9 cellular contexts compared by ENCODE assay signal in the genomic region with DNA sequence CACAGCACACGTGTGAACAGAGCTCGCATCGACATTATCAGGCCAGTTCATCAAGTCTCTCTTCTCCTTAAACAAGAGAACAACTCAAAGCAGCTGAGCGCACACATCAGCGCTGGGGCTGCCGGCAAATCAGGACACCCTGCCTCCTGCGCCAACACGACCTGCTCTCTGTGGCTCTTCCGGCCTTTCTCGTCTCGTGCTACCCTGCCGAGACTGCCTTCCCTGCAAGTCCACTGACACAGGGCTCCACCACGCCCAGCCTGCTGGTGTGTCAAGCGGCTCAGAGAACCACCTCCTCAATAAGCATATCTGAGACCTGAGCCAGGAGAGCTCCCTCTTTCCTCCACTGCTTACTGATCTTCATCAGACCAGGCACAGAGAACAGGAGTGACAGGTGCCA.
A peak's percentile ranks its signal among the peaks of the same experiment; 100 is the strongest.
DNase-seq lines count a peak whose midpoint lies in the region; ATAC-seq, FAIRE-seq and TF ChIP-seq lines count a peak whose summit lies in the region.
"Had no signal": no experiment of that assay in that cellular context is flagged by ENCODE, and none has a peak within 500 bp of the region (broad histone marks: within the 10 kb centered on the region; RNA-seq: fewer than 3 reads in every experiment).

No MANE protein-coding gene starts in this region.

- peaks cover 80% of the 10 kb centered on the region for H3K4me1 Mint-ChIP-seq in activated CD8-positive, alpha-beta T cell treated with anti-CD3 and anti-CD28 coated beads for 36 hours (ENCODE audit: low read depth)

- H3K4me3 Mint-ChIP-seq in activated CD8-positive, alpha-beta T cell treated with anti-CD3 and anti-CD28 coated beads for 36 hours, result peak overlapping the region; percentile 41

- H3K79me2 ChIP-seq in HCT116 (ENCODE audit: insufficient read depth, low read length), result peaks cover 100% of the 10 kb centered on the region

- WGBS in small intestine, 3 donors, result 71 to 79% (median 74%) methylated on average over 14 of the region's 14 CpGs

- intact Hi-C loops in HCT116 (cut with micrococcal nuclease), result no loop called here
- intact Hi-C loops in activated CD8-positive, alpha-beta T cell treated with anti-CD3 and anti-CD28 coated beads for 36 hours (cut with micrococcal nuclease), result no loop called here

- H3K27ac Mint-ChIP-seq in activated CD8-positive, alpha-beta T cell treated with anti-CD3 and anti-CD28 coated beads for 36 hours, result peak overlapping the region; percentile 96

- RAD21 ChIA-PET in HCT116 (lab: Charles Lee; ENCODE audit: low non-redundant PET in 1 of 2, low total read pairs in 2 of 2, uncharacterized antibody in 2 of 2, unreplicated experiment in 2 of 2), result interaction anchor here in 1 of 2 experiments (0.6 kb wide), 1 partner anchor 189 kb away, joined by 4 read pairs; no protein-coding TSS in a partner anchor

- peaks cover 20% of the 10 kb centered on the region for H4K20me1 ChIP-seq in HCT116 (ENCODE audit: insufficient read depth)

- DNase-seq in HCT116 (ENCODE audit: low read depth, low spot score), result no peak
- DNase-seq in activated CD8-positive, alpha-beta T cell treated with anti-CD3 and anti-CD28 coated beads for 36 hours, result peak; percentile 56
- peak; percentile 10 for DNase-seq in effector CD8-positive, alpha-beta T cell (lab: John Stamatoyannopoulos, UW)
- peak; percentile 30 for DNase-seq in small intestine
- no peak for DNase-seq in COLO668 (lab: John Stamatoyannopoulos, UW; ENCODE audit: unreplicated experiment)
- DNase-seq in HTR-8/SVneo (ENCODE audit: insufficient read length, low spot score), result no peak
- DNase-seq in glomerular visceral epithelial cell (ENCODE audit: extremely low spot score), result no peak
- no peak for DNase-seq in AG08395 (ENCODE audit: low spot score)

- POLR2A ChIA-PET in HCT116 (lab: Charles Lee), result no interaction called here
- POLR2A ChIA-PET in activated CD8-positive, alpha-beta T cell treated with anti-CD3 and anti-CD28 coated beads for 36 hours (lab: Charles Lee), result interaction anchor here (0.6 to 2.8 kb wide), 7 partner anchors 10 to 168 kb away, joined by 3 to 13 read pairs (median 3); no protein-coding TSS in a partner anchor

- FAIRE-seq in small intestine (lab: Jason Lieb, UNC) (no peak), HTR-8/SVneo (lab: Jason Lieb, UNC) (no peak)

- H3K36me3 ChIP-seq in HCT116 (ENCODE audit: control insufficient read depth in 1 of 2, insufficient read depth in 2 of 2, low read length in 2 of 2) (peaks cover 19 to 47% of the 10 kb centered on the region in 2 experiments; a peak in 3 of 4 replicates), small intestine (ENCODE audit: control insufficient read depth in 2 of 2, insufficient read depth in 2 of 2, low read length in 2 of 2) (peaks cover 0 to 7% of the 10 kb centered on the region in 2 donors)
- H3K36me3 ChIP-seq: prostate gland had no signal

- H3K4me3 ChIP-seq in HCT116 (replicated peaks in 1 of 2; ENCODE audit: low read depth in 1 of 2, low read length in 2 of 2), result no peak overlapping the region
- no peak overlapping the region for H3K4me3 ChIP-seq in small intestine (ENCODE audit: low read depth in 1 of 2, low read length in 2 of 2)
- H3K4me3 ChIP-seq: prostate gland had no signal

- BruUV-seq in HCT116 (replicated peaks; lab: Mats Ljungman, UMichigan), result no TSS peak

- H3K27me3 Mint-ChIP-seq in activated CD8-positive, alpha-beta T cell treated with anti-CD3 and anti-CD28 coated beads for 36 hours, result no peaks in the 10 kb centered on the region

- peaks cover 39 to 54% of the 10 kb centered on the region in 2 experiments for H3K4me1 ChIP-seq in HCT116 (ENCODE audit: control insufficient read depth in 1 of 2, insufficient read depth in 2 of 2, low read length in 2 of 2)
- H3K4me1 ChIP-seq in small intestine (ENCODE audit: control insufficient read depth in 2 of 2, insufficient read depth in 1 of 2, low read depth in 1 of 2, low read length in 1 of 2), result peaks cover 14 to 19% of the 10 kb centered on the region in 2 donors

- H2AFZ ChIP-seq in HCT116 (ENCODE audit: low read depth, low read length, poor library complexity, severe bottlenecking), result no peak overlapping the region

- H3K9me3 Mint-ChIP-seq in activated CD8-positive, alpha-beta T cell treated with anti-CD3 and anti-CD28 coated beads for 36 hours, result no peaks in the 10 kb centered on the region

- no peak overlapping the region for H3K9ac ChIP-seq in HCT116 (ENCODE audit: low read length)

- no peak overlapping the region; the same call in 1 of the 2 replicates for H3K27ac ChIP-seq in HCT116 (ENCODE audit: low read depth, low read length)
- H3K27ac ChIP-seq in small intestine (ENCODE audit: low read depth in 1 of 2, low read length in 1 of 2), result peak overlapping the region in 1 of 2 donors; percentile 58
- H3K27ac ChIP-seq: prostate gland had no signal

- ATAC-seq in HCT116, result no peak
- peak; percentile 20 for ATAC-seq in activated CD8-positive, alpha-beta T cell treated with anti-CD3 and anti-CD28 coated beads for 36 hours

- H3K9me2 ChIP-seq in HCT116 (ENCODE audit: insufficient read depth), result no peaks in the 10 kb centered on the region

- peaks cover 56% of the 10 kb centered on the region for H3K36me3 Mint-ChIP-seq in activated CD8-positive, alpha-beta T cell treated with anti-CD3 and anti-CD28 coated beads for 36 hours (ENCODE audit: low read depth)

- H3K9me3 ChIP-seq in HCT116 (ENCODE audit: control insufficient read depth in 1 of 2, insufficient read depth in 1 of 2, low read depth in 1 of 2, low read length in 2 of 2), result no peaks in the 10 kb centered on the region
- no peaks in the 10 kb centered on the region for H3K9me3 ChIP-seq in small intestine (ENCODE audit: control insufficient read depth, low read depth)
- H3K9me3 ChIP-seq: prostate gland had no signal

- CTCF ChIA-PET in HCT116 (lab: Charles Lee), result no interaction called here
- CTCF ChIA-PET in activated CD8-positive, alpha-beta T cell treated with anti-CD3 and anti-CD28 coated beads for 36 hours (lab: Charles Lee), result interaction anchor here (0.7 to 2.0 kb wide), 10 partner anchors 10 to 244 kb away, joined by 3 to 8 read pairs (median 4); a partner anchor contains a TSS

- no peak overlapping the region for H3K4me2 ChIP-seq in HCT116 (ENCODE audit: low read length)

- no peak for TF ChIP-seq POLR2A in HCT116 (IDR thresholded peaks at IDR 0.05; ENCODE audit: borderline replicate concordance, extremely low read depth, insufficient read depth, insufficient read length)

- H3K27me3 ChIP-seq in HCT116 (ENCODE audit: insufficient read depth, low read length) (no peaks in the 10 kb centered on the region), small intestine (ENCODE audit: control insufficient read depth in 2 of 2, insufficient read depth in 2 of 2, low read length in 2 of 2) (no peaks in the 10 kb centered on the region)

- no peak for TF ChIP-seq RAD21 in HCT116 (IDR thresholded peaks at IDR 0.05; ENCODE audit: low read depth)

- TF ChIP-seq CTCF in HCT116 (IDR thresholded peaks at IDR 0.05 in 2 of 3, conservative IDR thresholded peaks at IDR 0.05 in 1 of 3; ENCODE audit: borderline replicate concordance in 1 of 3, insufficient read depth in 1 of 3, low read depth in 2 of 3, low read length in 2 of 3), result no peak
- no peak for TF ChIP-seq CTCF in activated CD8-positive, alpha-beta T cell treated with anti-CD3 and anti-CD28 coated beads for 36 hours (IDR thresholded peaks at IDR 0.05)

TF ChIP-seq in HCT116, 20 proteins besides CTCF, POLR2A, EP300 and RAD21:
- TF ChIP-seq POLR2AphosphoS5 (IDR thresholded peaks at IDR 0.05; ENCODE audit: low read depth, low read length), result peak; percentile 7; the same call in 1 of the 2 replicates
- TF ChIP-seq SP1 (IDR thresholded peaks at IDR 0.05; ENCODE audit: low read depth), result no peak
- TF ChIP-seq, protein P1, sequence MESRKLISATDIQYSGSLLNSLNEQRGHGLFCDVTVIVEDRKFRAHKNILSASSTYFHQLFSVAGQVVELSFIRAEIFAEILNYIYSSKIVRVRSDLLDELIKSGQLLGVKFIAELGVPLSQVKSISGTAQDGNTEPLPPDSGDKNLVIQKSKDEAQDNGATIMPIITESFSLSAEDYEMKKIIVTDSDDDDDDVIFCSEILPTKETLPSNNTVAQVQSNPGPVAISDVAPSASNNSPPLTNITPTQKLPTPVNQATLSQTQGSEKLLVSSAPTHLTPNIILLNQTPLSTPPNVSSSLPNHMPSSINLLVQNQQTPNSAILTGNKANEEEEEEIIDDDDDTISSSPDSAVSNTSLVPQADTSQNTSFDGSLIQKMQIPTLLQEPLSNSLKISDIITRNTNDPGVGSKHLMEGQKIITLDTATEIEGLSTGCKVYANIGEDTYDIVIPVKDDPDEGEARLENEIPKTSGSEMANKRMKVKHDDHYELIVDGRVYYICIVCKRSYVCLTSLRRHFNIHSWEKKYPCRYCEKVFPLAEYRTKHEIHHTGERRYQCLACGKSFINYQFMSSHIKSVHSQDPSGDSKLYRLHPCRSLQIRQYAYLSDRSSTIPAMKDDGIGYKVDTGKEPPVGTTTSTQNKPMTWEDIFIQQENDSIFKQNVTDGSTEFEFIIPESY (IDR thresholded peaks at IDR 0.05; ENCODE audit: extremely low read depth, insufficient replicate concordance, low read length), result no peak
- no peak for TF ChIP-seq SIN3A (IDR thresholded peaks at IDR 0.05; ENCODE audit: low read depth)

Comparison
In these comparisons a context has a peak if more than half of its experiments do, and no peak if none do; other contexts are left out.
1. DNase-seq: peak in activated CD8-positive, alpha-beta T cell treated with anti-CD3 and anti-CD28 coated beads for 36 hours (single experiment), effector CD8-positive, alpha-beta T cell (single experiment) and small intestine (single experiment); none in HCT116 (single experiment), COLO668 (single experiment), HTR-8/SVneo (single experiment), glomerular visceral epithelial cell (single experiment) and AG08395 (single experiment).